ENCODE assay signal across 21 cellular contexts in the genomic region with DNA sequence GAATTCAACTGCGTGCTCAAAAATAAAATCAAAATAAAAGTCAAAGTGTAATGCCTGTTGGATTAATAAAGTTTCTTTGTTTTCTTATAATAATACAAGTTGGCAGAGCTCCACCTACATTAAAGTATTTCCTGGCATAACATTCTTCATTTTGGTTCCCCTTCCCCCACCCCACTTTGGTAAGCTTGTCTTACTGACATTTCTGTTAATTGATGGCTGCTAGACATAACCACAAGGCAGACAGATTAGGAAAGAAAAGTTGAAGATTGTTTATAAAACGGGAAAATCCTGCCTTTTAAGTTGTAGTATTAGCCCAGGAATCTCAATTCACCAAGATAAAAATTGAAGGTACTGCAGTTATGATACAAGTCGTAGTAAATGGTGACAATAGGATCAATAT.
DNase-seq lines count a peak whose midpoint lies in the region; ATAC-seq, FAIRE-seq and TF ChIP-seq lines count a peak whose summit lies in the region.
"Had no signal": no experiment of that assay in that cellular context is flagged by ENCODE, and none has a peak within 500 bp of the region (broad histone marks: within the 10 kb centered on the region; RNA-seq: fewer than 3 reads in every experiment).

No MANE protein-coding gene starts in this region.

- H3K79me2 ChIP-seq in ACC112 (ENCODE audit: control insufficient read depth, insufficient read depth, low read length, unreplicated experiment): no peaks in the 10 kb centered on the region
- no peaks in the 10 kb centered on the region for H3K79me2 ChIP-seq in endothelial cell of umbilical vein (ENCODE audit: control insufficient read depth, insufficient read depth, low read length)

- POLR2A ChIA-PET in endothelial cell of umbilical vein (lab: Charles Lee): no interaction called here
- POLR2A ChIA-PET in GM10248 (lab: Yijun Ruan, JAX): no interaction called here

- dilution Hi-C loops in endothelial cell of umbilical vein (cut with MboI; ENCODE audit: extremely low pct_ligation_motif_present, low sequenced_read_pairs): no loop called here

- no TSS peak for BruUV-seq in endothelial cell of umbilical vein (replicated peaks; lab: Mats Ljungman, UMichigan)

- H3K4me3 ChIP-seq in ACC112 (ENCODE audit: low read depth, low read length): no peak overlapping the region; the same call in 1 of the 2 replicates
- H3K4me3 ChIP-seq in endothelial cell of umbilical vein (replicated peaks in 1 of 3; ENCODE audit: insufficient read depth in 1 of 3, low read depth in 1 of 3, low read length in 3 of 3): no peak overlapping the region

- TF ChIP-seq CTCF in endothelial cell of umbilical vein (IDR thresholded peaks at IDR 0.05; ENCODE audit: extremely low read depth in 1 of 2, insufficient read depth in 1 of 2, low read depth in 1 of 2, low read length in 2 of 2): no peak
- TF ChIP-seq CTCF in GM10248 (IDR thresholded peaks at IDR 0.05; ENCODE audit: control extremely low read depth, extremely low read depth, low read depth, missing control alignments): no peak

- intact Hi-C loops in endothelial cell of umbilical vein (cut with micrococcal nuclease) (loop anchor here (5.0 kb wide), 1 partner anchor 1014 kb away; no protein-coding TSS in a partner anchor), posterior vena cava (cut with DNase I) (no loop called here)

- H4K20me1 ChIP-seq in endothelial cell of umbilical vein (replicated peaks; ENCODE audit: control insufficient read depth, extremely low read depth, insufficient read depth, low read length): no peaks in the 10 kb centered on the region

- DNase-seq in A172 (ENCODE audit: low spot score) (peak; percentile 31), M059J (ENCODE audit: low read depth) (peak; percentile 59), endothelial cell of umbilical vein (ENCODE audit: low read depth, low spot score) (peak; percentile 28), GM10248 (ENCODE audit: extremely low spot score) (no peak), EL (no peak), posterior vena cava (ENCODE audit: low spot score) (no peak)
- DNase-seq: ACHN; BE2C; CD8-positive, alpha-beta memory T cell; DMS153; NCI-H1105 treated with DMSO at 0.1 percent for 48 hours; NCI-H2029; NCI-H446 treated with DMSO at 0.1 percent for 48 hours; NCI-H526; NCI-H82; NK-92 treated with Interleukin-12 subunit alpha and Interleukin-12 subunit beta, amount 100 ng/mL, for 24 hours; RPMI8226; SHP77 had no signal

- FAIRE-seq in endothelial cell of umbilical vein (lab: Jason Lieb, UNC): no peak
- FAIRE-seq: H1 had no signal

- no peaks in the 10 kb centered on the region for H3K9me3 ChIP-seq in endothelial cell of umbilical vein (replicated peaks; ENCODE audit: control insufficient read depth, insufficient read depth, low read length)
- H3K9me3 ChIP-seq: BE2C had no signal

- H3K27ac ChIP-seq in ACC112 (ENCODE audit: low read depth, low read length) (peak overlapping the region; percentile 89), endothelial cell of umbilical vein (ENCODE audit: insufficient read depth, low read depth, low read length) (no peak overlapping the region)

- no peaks in the 10 kb centered on the region for H3K9me1 ChIP-seq in endothelial cell of umbilical vein (replicated peaks; ENCODE audit: control insufficient read depth, extremely low read depth, insufficient read depth, low read length)

- ATAC-seq in HG02678 (IDR thresholded peaks at IDR 0.05; ENCODE audit: unreplicated experiment): no peak

- H3K4me1 ChIP-seq in ACC112 (ENCODE audit: control insufficient read depth, insufficient read depth, low read length, unreplicated experiment) (peaks cover 59% of the 10 kb centered on the region), endothelial cell of umbilical vein (ENCODE audit: control insufficient read depth, extremely low read depth, insufficient read depth, low read length) (peaks cover 53% of the 10 kb centered on the region)
- H3K4me1 ChIP-seq: BE2C had no signal

- no peaks in the 10 kb centered on the region for H3K36me3 ChIP-seq in ACC112 (ENCODE audit: insufficient read depth, low read length)
- H3K36me3 ChIP-seq in endothelial cell of umbilical vein (ENCODE audit: control insufficient read depth in 2 of 2, extremely low read depth in 1 of 2, insufficient read depth in 2 of 2, low read length in 2 of 2): no peaks in the 10 kb centered on the region
- H3K36me3 ChIP-seq: BE2C had no signal

- H2AFZ ChIP-seq in ACC112 (ENCODE audit: low read length, unreplicated experiment): peak overlapping the region; percentile 59
- no peak overlapping the region for H2AFZ ChIP-seq in endothelial cell of umbilical vein (ENCODE audit: low read depth, low read length)

- TF ChIP-seq POLR2A in endothelial cell of umbilical vein (IDR thresholded peaks at IDR 0.05; ENCODE audit: low read depth, low read length): no peak

- H3K4me2 ChIP-seq in endothelial cell of umbilical vein (ENCODE audit: insufficient read depth, low read length): peak overlapping the region; percentile 17

- CTCF ChIA-PET in endothelial cell of umbilical vein (lab: Charles Lee): interaction anchor here (1.8 to 3.4 kb wide), 2 partner anchors 14 to 17 kb away, joined by 6 to 14 read pairs; no protein-coding TSS in a partner anchor
- CTCF ChIA-PET in GM10248 (lab: Yijun Ruan, JAX): no interaction called here

- H3K9ac ChIP-seq in endothelial cell of umbilical vein (replicated peaks; ENCODE audit: extremely low read depth, insufficient read depth, low read length): no peak overlapping the region

- H3K27me3 ChIP-seq in ACC112 (ENCODE audit: insufficient read depth, low read length) (no peaks in the 10 kb centered on the region), endothelial cell of umbilical vein (ENCODE audit: control insufficient read depth in 2 of 2, insufficient read depth in 2 of 2, low read length in 2 of 2) (no peaks in the 10 kb centered on the region)
- H3K27me3 ChIP-seq: BE2C had no signal

TF ChIP-seq in endothelial cell of umbilical vein, 7 proteins besides CTCF, POLR2A, EP300 and RAD21:
- TF ChIP-seq EZH2 (IDR thresholded peaks at IDR 0.05; ENCODE audit: borderline replicate concordance, low read depth, low read length, severe bottlenecking) (no peak), MYC (IDR thresholded peaks at IDR 0.05; ENCODE audit: low read depth, low read length) (no peak), FOS (IDR thresholded peaks at IDR 0.05; ENCODE audit: borderline replicate concordance, insufficient read depth, low read length) (no peak), JUN (IDR thresholded peaks at IDR 0.05; ENCODE audit: borderline replicate concordance, insufficient read depth, insufficient read length, low read depth) (no peak), GATA2 (IDR thresholded peaks at IDR 0.05; ENCODE audit: insufficient read depth, insufficient read length, low read depth, low read length) (no peak), POLR2AphosphoS5 (IDR thresholded peaks at IDR 0.05; ENCODE audit: insufficient read depth, low read depth, low read length) (no peak)
- TF ChIP-seq, protein P1, sequence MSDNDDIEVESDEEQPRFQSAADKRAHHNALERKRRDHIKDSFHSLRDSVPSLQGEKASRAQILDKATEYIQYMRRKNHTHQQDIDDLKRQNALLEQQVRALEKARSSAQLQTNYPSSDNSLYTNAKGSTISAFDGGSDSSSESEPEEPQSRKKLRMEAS (IDR thresholded peaks at IDR 0.05; ENCODE audit: insufficient read depth, insufficient read length): no peak
TF ChIP-seq in endothelial cell of umbilical vein: peak in this region for 0.

Comparison
In these comparisons a context has a peak if more than half of its experiments do, and no peak if none do; other contexts are left out.
1. DNase-seq: peak in A172 (single experiment), M059J (single experiment) and endothelial cell of umbilical vein (single experiment); none in GM10248 (single experiment), EL (single experiment) and posterior vena cava (single experiment).